Comparison of ENCODE assay signal across 9 cellular contexts in the genomic region with DNA sequence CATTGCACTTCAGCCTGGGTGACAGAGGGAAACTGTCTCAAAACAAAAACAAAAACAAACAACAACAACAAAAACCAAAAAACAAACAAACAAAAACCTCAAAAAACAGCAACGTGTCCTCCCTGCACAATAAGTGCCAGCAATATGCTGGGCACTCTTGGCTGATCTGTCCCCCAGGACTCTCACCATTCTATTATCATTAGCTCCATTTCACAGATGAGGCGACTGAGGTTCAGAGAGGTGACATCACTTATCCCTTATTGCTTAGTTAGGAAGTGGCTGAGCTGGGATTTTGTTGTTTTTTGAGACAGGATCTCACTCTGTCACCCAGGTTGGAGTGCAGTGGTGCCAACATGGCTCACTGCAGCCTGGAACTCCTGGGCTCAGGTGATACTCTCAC. TPM values are rescaled to one million over a fixed set of nuclear protein-coding genes. Genes with fewer than 3 reads are reported as not detected.
"Had no signal": no experiment of that assay in that cellular context is flagged by ENCODE, and none has a peak within 500 bp of the region (broad histone marks: within the 10 kb centered on the region; RNA-seq: fewer than 3 reads in every experiment).

No MANE protein-coding gene starts in this region.

- H3K27ac ChIP-seq: HL-60, KMS-11 had no signal

- DNase-seq: IMR-90, KBM-7, KG1 had no signal

- H3K9me3 Mint-ChIP-seq: IgD-negative memory B cell had no signal

- H3K9ac ChIP-seq: KMS-11 had no signal

- H3K36me3 Mint-ChIP-seq: IgD-negative memory B cell had no signal

- H3K4me2 ChIP-seq: KMS-11 had no signal

- H3K4me3 Mint-ChIP-seq: IgD-negative memory B cell had no signal

- FAIRE-seq: HTR-8/SVneo had no signal

RNA-seq across cellular contexts. Expression of gene CCDC63, which starts 33.0 kb away (rescaled TPM):
- total RNA-seq: HT-29, HT1080, IMR-90 had no signal
- polyA plus RNA-seq: IgD-negative memory B cell, IMR-90 had no signal
